Comparison of ENCODE assay signal across 19 cellular contexts in the genomic region with DNA sequence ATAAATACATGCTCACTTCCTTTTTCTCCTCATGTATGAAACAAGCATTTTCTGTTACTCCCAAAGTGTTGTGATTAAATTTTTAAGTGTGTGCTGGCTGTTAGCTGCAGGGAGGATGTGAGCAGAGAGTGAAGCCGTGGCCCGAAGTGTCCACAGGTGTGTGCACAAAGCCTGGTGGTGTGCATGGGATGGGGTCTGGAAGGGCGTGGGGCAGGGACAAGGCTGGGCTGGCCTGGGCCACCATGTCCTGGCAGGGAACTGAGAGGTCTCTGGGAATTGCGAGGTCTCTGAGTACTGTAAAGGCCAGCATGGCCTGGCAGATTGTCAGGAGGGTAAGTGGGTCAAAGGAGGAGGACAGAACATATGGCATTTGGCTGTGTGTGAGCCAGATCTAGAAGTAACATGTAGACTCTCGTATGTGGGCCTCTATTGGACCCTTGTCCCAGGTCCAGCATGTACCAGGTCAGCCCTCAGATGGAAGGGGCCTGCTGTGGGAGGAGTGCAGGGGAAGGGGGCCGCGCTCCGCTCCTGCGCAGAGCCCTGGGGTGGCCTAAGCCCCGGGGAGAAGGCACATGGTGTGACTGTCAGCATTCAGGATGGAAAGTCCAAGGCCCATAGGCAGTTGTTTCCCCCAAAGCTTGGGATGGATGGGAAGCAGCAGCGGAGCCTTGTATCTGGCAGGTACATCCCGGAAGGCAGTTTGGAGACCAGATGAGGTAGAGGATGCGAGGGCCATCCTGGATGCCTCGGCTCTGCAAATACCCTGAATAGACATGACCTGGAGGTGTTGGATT. TPM values are rescaled to one million over a fixed set of nuclear protein-coding genes. Genes with fewer than 3 reads are reported as not detected.
DNase-seq lines count a peak whose midpoint lies in the region; ATAC-seq, FAIRE-seq and TF ChIP-seq lines count a peak whose summit lies in the region.
"Had no signal": no experiment of that assay in that cellular context is flagged by ENCODE, and none has a peak within 500 bp of the region (broad histone marks: within the 10 kb centered on the region; RNA-seq: fewer than 3 reads in every experiment).

No MANE protein-coding gene starts in this region.

- peaks cover 6% of the 10 kb centered on the region for H3K9me3 ChIP-seq in astrocyte (ENCODE audit: insufficient read depth, low read depth, low read length)
- H3K9me3 ChIP-seq: BE2C had no signal

- no peak overlapping the region for H3K4me3 Mint-ChIP-seq in astrocyte (ENCODE audit: unreplicated experiment)
- no peak overlapping the region for H3K4me3 Mint-ChIP-seq in activated T-cell treated with anti-CD3 and anti-CD28 coated beads, Interleukin-2, amount 50 U/mL, for 24 hours
- H3K4me3 Mint-ChIP-seq: CD4-positive, alpha-beta memory T cell; IgD-negative memory B cell had no signal

- no peaks in the 10 kb centered on the region for H3K79me2 ChIP-seq in astrocyte (ENCODE audit: insufficient read depth, low read length)

- TF ChIP-seq CTCF in astrocyte (IDR thresholded peaks at IDR 0.05; ENCODE audit: insufficient read depth, low read depth, low read length): no peak

- peak; percentile 16 for DNase-seq in H7
- DNase-seq in astrocyte (ENCODE audit: low read depth): no peak
- DNase-seq in islet precursor cell: peak; percentile 40
- no peak for DNase-seq in activated T-cell treated with anti-CD3 and anti-CD28 coated beads, Interleukin-2, amount 50 U/mL, for 24 hours
- DNase-seq in NAMALWA (ENCODE audit: low spot score): no peak
- no peak for DNase-seq in AG08396 (ENCODE audit: low spot score)
- DNase-seq: BE2C; CD4-positive, alpha-beta memory T cell; DMS79; HCEC 1CT; HFFc6 had no signal

- H3K9ac ChIP-seq in astrocyte (ENCODE audit: low read length): no peak overlapping the region

- H3K27ac Mint-ChIP-seq in astrocyte (ENCODE audit: unreplicated experiment): peak overlapping the region; percentile 53
- no peak overlapping the region for H3K27ac Mint-ChIP-seq in activated T-cell treated with anti-CD3 and anti-CD28 coated beads, Interleukin-2, amount 50 U/mL, for 24 hours
- H3K27ac Mint-ChIP-seq: CD4-positive, alpha-beta memory T cell; HFFc6; IgD-negative memory B cell had no signal

- peaks cover 2% of the 10 kb centered on the region for H3K9me3 Mint-ChIP-seq in astrocyte (ENCODE audit: unreplicated experiment)
- no peaks in the 10 kb centered on the region for H3K9me3 Mint-ChIP-seq in activated T-cell treated with anti-CD3 and anti-CD28 coated beads, Interleukin-2, amount 50 U/mL, for 24 hours
- H3K9me3 Mint-ChIP-seq: CD4-positive, alpha-beta memory T cell; IgD-negative memory B cell had no signal

- ATAC-seq in GM21786 (IDR thresholded peaks at IDR 0.05; ENCODE audit: unreplicated experiment): no peak

- peaks cover 24% of the 10 kb centered on the region for H3K27me3 Mint-ChIP-seq in astrocyte (ENCODE audit: low read depth, unreplicated experiment)
- peaks cover 20% of the 10 kb centered on the region for H3K27me3 Mint-ChIP-seq in activated T-cell treated with anti-CD3 and anti-CD28 coated beads, Interleukin-2, amount 50 U/mL, for 24 hours

- no peaks in the 10 kb centered on the region for H3K36me3 Mint-ChIP-seq in astrocyte (ENCODE audit: low read depth, unreplicated experiment)
- H3K36me3 Mint-ChIP-seq in activated T-cell treated with anti-CD3 and anti-CD28 coated beads, Interleukin-2, amount 50 U/mL, for 24 hours (ENCODE audit: low read depth): no peaks in the 10 kb centered on the region
- H3K36me3 Mint-ChIP-seq: CD4-positive, alpha-beta memory T cell; IgD-negative memory B cell had no signal

- no peaks in the 10 kb centered on the region for H3K4me1 Mint-ChIP-seq in astrocyte (ENCODE audit: low read depth, unreplicated experiment)
- H3K4me1 Mint-ChIP-seq in activated T-cell treated with anti-CD3 and anti-CD28 coated beads, Interleukin-2, amount 50 U/mL, for 24 hours (ENCODE audit: low read depth): no peaks in the 10 kb centered on the region
- H3K4me1 Mint-ChIP-seq: IgD-negative memory B cell had no signal

- H3K4me1 ChIP-seq in astrocyte (ENCODE audit: insufficient read depth, low read length): no peaks in the 10 kb centered on the region
- H3K4me1 ChIP-seq: BE2C had no signal

- no peak overlapping the region for H2AFZ ChIP-seq in astrocyte (ENCODE audit: low read depth, low read length)

- FAIRE-seq in astrocyte (lab: Jason Lieb, UNC): no peak
- FAIRE-seq: A204.1, G401.6, GM12892, H1 had no signal

- no peak overlapping the region for H3K27ac ChIP-seq in astrocyte (ENCODE audit: low read depth, low read length)
- H3K27ac ChIP-seq: C4-2B, HL-60 had no signal

- H3K36me3 ChIP-seq in H7 (replicated peaks; ENCODE audit: control insufficient read depth, insufficient read depth, low read length): no peaks in the 10 kb centered on the region
- H3K36me3 ChIP-seq in astrocyte (ENCODE audit: insufficient read depth, low read length): no peaks in the 10 kb centered on the region
- H3K36me3 ChIP-seq: BE2C had no signal

- H3K4me2 ChIP-seq in astrocyte (ENCODE audit: low read length): no peak overlapping the region

- H3K27me3 ChIP-seq in H7 (ENCODE audit: control insufficient read depth, insufficient read depth, low read length) (no peaks in the 10 kb centered on the region; the same call in 1 of the 2 replicates), astrocyte (ENCODE audit: insufficient read depth, low read length) (no peaks in the 10 kb centered on the region)
- H3K27me3 ChIP-seq: BE2C had no signal

- H4K20me1 ChIP-seq in astrocyte (ENCODE audit: insufficient read depth, low read length): no peaks in the 10 kb centered on the region

- no peak overlapping the region for H3K4me3 ChIP-seq in H7 (ENCODE audit: insufficient read depth, low read depth, low read length)
- H3K4me3 ChIP-seq in astrocyte (ENCODE audit: insufficient read depth, low read depth, low read length): no peak overlapping the region

RNA-seq across cellular contexts. Expression of a gene that starts 45.1 kb away (rescaled TPM):
- total RNA-seq in H7 (2014; rRNA removed; shearing (Covaris generic)): 0.03 and 0.41 TPM in 2 replicates
- total RNA-seq in astrocyte: 0.14 TPM in 1 of 2 replicates, not detected in the other
- total RNA-seq: CD4-positive, alpha-beta memory T cell; HFFc6 had no signal

Comparison
In these comparisons a context has a peak if more than half of its experiments do, and no peak if none do; other contexts are left out.
1. DNase-seq: peak in H7 (single experiment) and islet precursor cell (single experiment); none in astrocyte (single experiment), activated T-cell treated with anti-CD3 and anti-CD28 coated beads, Interleukin-2, amount 50 U/mL, for 24 hours (single experiment), NAMALWA (single experiment) and AG08396 (single experiment).